In the genomic region with DNA sequence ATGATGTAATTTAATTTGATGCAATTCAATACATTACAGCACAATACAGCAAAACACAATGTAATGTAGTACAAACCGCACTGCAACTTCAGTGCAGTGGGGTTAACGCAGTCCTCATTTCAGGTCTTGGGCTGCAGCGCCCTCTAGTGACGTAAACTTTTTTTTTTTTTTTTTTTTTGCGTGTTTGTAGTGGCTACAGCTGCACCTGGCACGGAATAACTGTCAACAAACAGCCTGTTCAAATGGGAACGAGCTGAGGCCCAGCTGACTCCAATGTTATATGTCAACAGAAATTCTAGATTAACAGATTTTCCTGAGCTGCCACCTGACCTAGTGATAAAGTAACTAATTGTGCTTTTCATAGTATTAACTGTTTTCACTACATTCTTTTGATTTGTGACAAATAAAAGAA, we compare ENCODE assay signal across 8 cellular contexts. TPM values are rescaled to one million over a fixed set of nuclear protein-coding genes. Genes with fewer than 3 reads are reported as not detected.
DNase-seq lines count a peak whose midpoint lies in the region; ATAC-seq and TF ChIP-seq lines count a peak whose summit lies in the region.

No MANE protein-coding gene starts in this region.

- 1 to 3% methylated on average over 7 of the region's 7 CpGs for WGBS in esophagus squamous epithelium, 2 donors

- TF ChIP-seq POLR2A in esophagus squamous epithelium (IDR thresholded peaks at IDR 0.05), result no peak

- H3K4me1 Mint-ChIP-seq in HFFc6 (ENCODE audit: low read depth), result no peaks in the 10 kb centered on the region

- H3K4me1 ChIP-seq in esophagus squamous epithelium, result peaks cover 0 to 31% (median 10%) of the 10 kb centered on the region in 3 donors

- H3K36me3 Mint-ChIP-seq in HFFc6 (ENCODE audit: low read depth), result no peaks in the 10 kb centered on the region

- no peaks in the 10 kb centered on the region for H3K9me3 ChIP-seq in esophagus squamous epithelium

- intact Hi-C loops in esophagus squamous epithelium (cut with DNase I), result loop anchor here (5.0 to 10.0 kb wide), 3 partner anchors 81 to 481 kb away; no protein-coding TSS in a partner anchor

- DNase-seq in AG09319 (ENCODE audit: extremely low read depth, low read depth) (peak; percentile 14), HFFc6 (no peak), MV-4-11 (lab: John Stamatoyannopoulos, UW) (peak; percentile 42), SHP77 treated with DMSO at 0.1 percent for 48 hours (lab: John Stamatoyannopoulos, UW) (peak; percentile 76), esophagus squamous epithelium (lab: John Stamatoyannopoulos, UW) (no peak), omental fat pad (ENCODE audit: low spot score) (no peak)
- no peak for DNase-seq in effector CD4-positive, alpha-beta T cell

- no peaks in the 10 kb centered on the region for H3K27me3 ChIP-seq in esophagus squamous epithelium

- TF ChIP-seq CTCF in AG09319 (IDR thresholded peaks at IDR 0.05; ENCODE audit: low read depth, low read length) (peak; percentile 31), GM12874 (IDR thresholded peaks at IDR 0.05; ENCODE audit: insufficient read depth, low read depth, low read length) (peak; percentile 51), HFFc6 (IDR thresholded peaks at IDR 0.05) (peak; percentile 93), esophagus squamous epithelium (IDR thresholded peaks at IDR 0.05) (peak in 5 of 6 experiments; percentile 46 to 69 (median 62)), omental fat pad (IDR thresholded peaks at IDR 0.05) (no peak)

- H3K27me3 Mint-ChIP-seq in HFFc6 (ENCODE audit: insufficient read depth), result no peaks in the 10 kb centered on the region

- H3K27ac Mint-ChIP-seq in HFFc6, result no peak overlapping the region

- ATAC-seq in omental fat pad (ENCODE audit: low FRiP score), result peak; percentile 68

- H3K9me3 Mint-ChIP-seq in HFFc6, result no peaks in the 10 kb centered on the region

- H3K36me3 ChIP-seq in esophagus squamous epithelium, result no peaks in the 10 kb centered on the region

- H3K27ac ChIP-seq in esophagus squamous epithelium, result no peak overlapping the region

- no peak overlapping the region for H3K4me3 Mint-ChIP-seq in HFFc6

- H3K4me3 ChIP-seq in esophagus squamous epithelium, result no peak overlapping the region

RNA-seq across cellular contexts. Expression of a gene that starts 33.5 kb away (rescaled TPM):
- not detected for total RNA-seq in HFFc6 (2021; fragmentation: NEBNext Ultra II Directional; extraction: Animal tissue kit (Norgen Biotek cat#: 25700))
- total RNA-seq in esophagus squamous epithelium (1 to 10 TPM; 2.6 to 6.7 (median 4.3) TPM), omental fat pad (under 1 TPM in 2 of 4 donors, not detected in 2; 0.31 to 0.46 TPM)

Comparison
In these comparisons a context has a peak if more than half of its experiments do, and no peak if none do; other contexts are left out.
1. DNase-seq: peak in AG09319 (single experiment), MV-4-11 (single experiment) and SHP77 treated with DMSO at 0.1 percent for 48 hours (single experiment); none in HFFc6 (single experiment), esophagus squamous epithelium (single experiment), omental fat pad (single experiment) and effector CD4-positive, alpha-beta T cell (single experiment).
2. CTCF ChIP-seq: peak in AG09319 (single experiment), GM12874 (single experiment), HFFc6 (single experiment) and esophagus squamous epithelium (5 of 6); none in omental fat pad (0 of 3).